9 cellular contexts compared by ENCODE assay signal in genomic region chr14:50530358-50530757, GRCh38. TPM values are rescaled to one million over a fixed set of nuclear protein-coding genes. Genes with fewer than 3 reads are reported as not detected.
DNase-seq lines count a peak whose midpoint lies in the region; ATAC-seq and TF ChIP-seq lines count a peak whose summit lies in the region.
"Had no signal": no experiment of that assay in that cellular context is flagged by ENCODE, and none has a peak within 500 bp of the region (broad histone marks: within the 10 kb centered on the region; RNA-seq: fewer than 3 reads in every experiment).

No MANE protein-coding gene starts in this region.

- peaks cover 22 to 65% (median 57%) of the 10 kb centered on the region in 11 experiments; a peak in 19 of 22 replicates for H4K20me1 ChIP-seq in BLaER1 treated with 17β-estradiol and CSF1 and Interleukin-3, amounts not matched to agents 10 nM and 100 nM

- intact Hi-C loops in thyroid gland (cut with DNase I) = loop anchor here (5.0 to 10.0 kb wide), 3 partner anchors 208 to 666 kb away; no protein-coding TSS in a partner anchor

- peak overlapping the region in 6 of 10 experiments; percentile 89 to 98 (median 94); a peak in 5 of 20 replicates for H3K4me3 ChIP-seq in BLaER1 treated with 17β-estradiol and CSF1 and Interleukin-3, amounts not matched to agents 10 nM and 100 nM
- H3K4me3 ChIP-seq in thyroid gland (replicated peaks in 1 of 3) = no peak overlapping the region

- H3K27me3 ChIP-seq in BLaER1 treated with 17β-estradiol and CSF1 and Interleukin-3, amounts not matched to agents 10 nM and 100 nM = no peaks in the 10 kb centered on the region
- no peaks in the 10 kb centered on the region for H3K27me3 ChIP-seq in thyroid gland

- H3K27ac ChIP-seq in BLaER1 treated with 17β-estradiol and CSF1 and Interleukin-3, amounts not matched to agents 10 nM and 100 nM = no peak overlapping the region
- no peak overlapping the region for H3K27ac ChIP-seq in thyroid gland
- H3K27ac ChIP-seq: HL-60 had no signal

- peak; percentile 56 for DNase-seq in M059J (ENCODE audit: low read depth)
- no peak for DNase-seq in chondrocyte (ENCODE audit: low spot score)
- DNase-seq in natural killer cell treated with Interleukin-12 subunit alpha and Interleukin-12 subunit beta and Interleukin-15 and Interleukin-18, amount 100 ng/mL, for 72 hours (ENCODE audit: low spot score) = no peak
- DNase-seq in Ammon's horn (ENCODE audit: low spot score) = no peak
- DNase-seq in thyroid gland = no peak

- TF ChIP-seq POLR2A in thyroid gland (IDR thresholded peaks at IDR 0.05) = no peak

- 66 to 78% methylated on average over 1 of the region's 1 CpG for WGBS in thyroid gland, 2 donors

- H3K4me2 ChIP-seq in BLaER1 treated with 17β-estradiol and CSF1 and Interleukin-3, amounts not matched to agents 10 nM and 100 nM = peak overlapping the region; percentile 92 to 100 (median 95)

- H3K4me1 Mint-ChIP-seq in chondrocyte (ENCODE audit: low read depth) = peaks cover 51% of the 10 kb centered on the region
- H3K4me1 Mint-ChIP-seq in natural killer cell treated with Interleukin-12 subunit alpha and Interleukin-12 subunit beta and Interleukin-15 and Interleukin-18, amount 100 ng/mL, for 72 hours (ENCODE audit: low read depth in 2 of 2) = peaks cover 39 to 55% of the 10 kb centered on the region in 2 donors

- no peaks in the 10 kb centered on the region for H3K9me3 ChIP-seq in BLaER1 treated with 17β-estradiol and CSF1 and Interleukin-3, amounts not matched to agents 10 nM and 100 nM (replicated peaks in 1 of 11)
- H3K9me3 ChIP-seq in thyroid gland = no peaks in the 10 kb centered on the region

- no peaks in the 10 kb centered on the region for H3K27me3 Mint-ChIP-seq in chondrocyte (ENCODE audit: low read depth)
- H3K27me3 Mint-ChIP-seq in natural killer cell treated with Interleukin-12 subunit alpha and Interleukin-12 subunit beta and Interleukin-15 and Interleukin-18, amount 100 ng/mL, for 72 hours = no peaks in the 10 kb centered on the region

- H3K27ac Mint-ChIP-seq in chondrocyte (ENCODE audit: unreplicated experiment) = peak overlapping the region; percentile 94
- H3K27ac Mint-ChIP-seq in natural killer cell treated with Interleukin-12 subunit alpha and Interleukin-12 subunit beta and Interleukin-15 and Interleukin-18, amount 100 ng/mL, for 72 hours = peak overlapping the region; percentile 26 to 28

- H3K36me3 Mint-ChIP-seq in chondrocyte (ENCODE audit: low read depth) = no peaks in the 10 kb centered on the region
- peaks cover 4% of the 10 kb centered on the region for H3K36me3 Mint-ChIP-seq in natural killer cell treated with Interleukin-12 subunit alpha and Interleukin-12 subunit beta and Interleukin-15 and Interleukin-18, amount 100 ng/mL, for 72 hours

- ATAC-seq in natural killer cell treated with Interleukin-12 subunit alpha and Interleukin-12 subunit beta and Interleukin-15 and Interleukin-18, amount 100 ng/mL, for 72 hours = no peak
- ATAC-seq in HG03565 (IDR thresholded peaks at IDR 0.05; ENCODE audit: unreplicated experiment) = no peak
- no peak for ATAC-seq in GM21619 (IDR thresholded peaks at IDR 0.05; ENCODE audit: unreplicated experiment)

- H3K4me1 ChIP-seq in BLaER1 treated with 17β-estradiol and CSF1 and Interleukin-3, amounts not matched to agents 10 nM and 100 nM = peaks cover 48 to 63% (median 49%) of the 10 kb centered on the region in 10 experiments
- H3K4me1 ChIP-seq in thyroid gland = peaks cover 22 to 31% of the 10 kb centered on the region in 2 donors

- peak overlapping the region in 3 of 11 experiments; percentile 90 to 96 (median 93); a peak in 4 of 22 replicates for H3K9ac ChIP-seq in BLaER1 treated with 17β-estradiol and CSF1 and Interleukin-3, amounts not matched to agents 10 nM and 100 nM

- H3K9me3 Mint-ChIP-seq in chondrocyte (ENCODE audit: low read depth) = no peaks in the 10 kb centered on the region
- no peaks in the 10 kb centered on the region for H3K9me3 Mint-ChIP-seq in natural killer cell treated with Interleukin-12 subunit alpha and Interleukin-12 subunit beta and Interleukin-15 and Interleukin-18, amount 100 ng/mL, for 72 hours

- TF ChIP-seq CTCF in chondrocyte (IDR thresholded peaks at IDR 0.05) (no peak), thyroid gland (IDR thresholded peaks at IDR 0.05) (no peak)

- H3K4me3 Mint-ChIP-seq in chondrocyte (ENCODE audit: unreplicated experiment) = peak overlapping the region; percentile 94
- peak overlapping the region; percentile 67 for H3K4me3 Mint-ChIP-seq in natural killer cell treated with Interleukin-12 subunit alpha and Interleukin-12 subunit beta and Interleukin-15 and Interleukin-18, amount 100 ng/mL, for 72 hours

- peaks cover 0 to 20% (median 4%) of the 10 kb centered on the region in 11 experiments; a peak in 7 of 22 replicates for H3K36me3 ChIP-seq in BLaER1 treated with 17β-estradiol and CSF1 and Interleukin-3, amounts not matched to agents 10 nM and 100 nM
- no peaks in the 10 kb centered on the region for H3K36me3 ChIP-seq in thyroid gland

RNA-seq across cellular contexts. Expression of gene MAP4K5, which starts 2.0 kb away (rescaled TPM):
- 58.2 and 75.4 TPM in 2 replicates for total RNA-seq in M059J (2014; rRNA removed; shearing (Covaris generic))
- total RNA-seq in chondrocyte (103 to 112 TPM (median 105 TPM) in 3 replicates), thyroid gland (100 to 1,000 TPM; 139 to 259 (median 153) TPM)
- total RNA-seq in natural killer cell treated with Interleukin-12 subunit alpha and Interleukin-12 subunit beta and Interleukin-15 and Interleukin-18, amount 100 ng/mL, for 72 hours = 10 to 100 TPM; 48.7 to 59.3 TPM

RNA-seq across cellular contexts. Expression of gene ATL1, which starts 29.6 kb away (rescaled TPM):
- total RNA-seq in M059J (2014; rRNA removed; shearing (Covaris generic)) = 0.32 and 0.44 TPM in 2 replicates
- 19.0 to 19.4 TPM (median 19.4 TPM) in 3 replicates for total RNA-seq in chondrocyte
- total RNA-seq in natural killer cell treated with Interleukin-12 subunit alpha and Interleukin-12 subunit beta and Interleukin-15 and Interleukin-18, amount 100 ng/mL, for 72 hours = 1 to 10 TPM in 1 of 2 donors, under 1 TPM in 1; 0.62 to 1.8 TPM
- 1 to 10 TPM; 2.1 to 5.4 (median 4.6) TPM for total RNA-seq in thyroid gland

Comparison
In these comparisons a context has a peak if more than half of its experiments do, and no peak if none do; other contexts are left out.
1. H3K4me3 ChIP-seq: peak in BLaER1 treated with 17β-estradiol and CSF1 and Interleukin-3, amounts not matched to agents 10 nM and 100 nM (6 of 10); none in thyroid gland (0 of 3).